ENCODE assay signal across 1 cellular context in genomic region chr2:240586198-240586918, GRCh38.
A peak's percentile ranks its signal among the peaks of the same experiment; 100 is the strongest.
TF ChIP-seq lines count a peak whose summit lies in the region.

Gene CAPN10 (plus strand): TSS chr2:240586734. CDS start chr2:240586912, 178 bp downstream.

TF ChIP-seq in K562, 482 proteins besides CTCF, POLR2A, EP300 and RAD21 (continued from another document and continues in another):
- TF ChIP-seq ZBTB33 (CRISPR knock-in tag; IDR thresholded peaks at IDR 0.05) (no peak), SUPT5H (IDR thresholded peaks at IDR 0.05) (peak; percentile 77), ZBTB11 (CRISPR knock-in tag; IDR thresholded peaks at IDR 0.05) (peak in 1 of 3 experiments; percentile 84; a peak in 3 of 6 replicates), CBFA2T2 (conservative IDR thresholded peaks at IDR 0.05) (peak; percentile 92), ZNF184 (CRISPR knock-in tag; IDR thresholded peaks at IDR 0.05) (no peak), DDX20 (tag; IDR thresholded peaks at IDR 0.05; ENCODE audit: low read depth) (no peak), SP1 (CRISPR knock-in tag; IDR thresholded peaks at IDR 0.05) (peak; percentile 76), FOS (IDR thresholded peaks at IDR 0.05; ENCODE audit: extremely low read depth, insufficient read length) (peak; percentile 22), BCOR (IDR thresholded peaks at IDR 0.05) (no peak), ESRRB (CRISPR knock-in tag; IDR thresholded peaks at IDR 0.05; ENCODE audit: borderline replicate concordance) (no peak), MCM3 (IDR thresholded peaks at IDR 0.05) (no peak), MAZ (CRISPR knock-in tag; conservative IDR thresholded peaks at IDR 0.05 in 1 of 2, IDR thresholded peaks at IDR 0.05 in 1 of 2) (peak in 1 of 2 experiments; percentile 68; a peak in 1 of 4 replicates), ZNF143 (CRISPR knock-in tag; IDR thresholded peaks at IDR 0.05) (peak; percentile 96), ZBTB12 (CRISPR knock-in tag; IDR thresholded peaks at IDR 0.05) (0 out of 2 replicates have a peak, but pooled peaks have one; percentile 36), C11orf30 (IDR thresholded peaks at IDR 0.05; ENCODE audit: low read depth) (peak; percentile 92), PHTF2 (CRISPR knock-in tag; IDR thresholded peaks at IDR 0.05) (no peak), SMARCA4 (IDR thresholded peaks at IDR 0.05) (no peak), GABPB1 (CRISPR knock-in tag; IDR thresholded peaks at IDR 0.05) (peak; percentile 94), HDAC1 (IDR thresholded peaks at IDR 0.05) (peak in 1 of 2 experiments; percentile 64; a peak in 1 of 4 replicates), FIP1L1 (IDR thresholded peaks at IDR 0.05; ENCODE audit: low read depth, low read length, poor library complexity, severe bottlenecking) (no peak), RFX7 (CRISPR knock-in tag; IDR thresholded peaks at IDR 0.05) (no peak), NR2C1 (IDR thresholded peaks at IDR 0.05) (peak; percentile 90), NR2C1 (tag; IDR thresholded peaks at IDR 0.05) (peak; percentile 94), RFX1 (IDR thresholded peaks at IDR 0.05) (peak; percentile 40; the same call in 1 of the 2 replicates), MYC (IDR thresholded peaks at IDR 0.05; ENCODE audit: low read depth, low read length) (peak; percentile 63), MYC (CRISPR knock-in tag; IDR thresholded peaks at IDR 0.05; ENCODE audit: borderline replicate concordance, low read depth) (peak; percentile 61; the same call in 1 of the 2 replicates), ZFX (CRISPR knock-in tag; IDR thresholded peaks at IDR 0.05) (peak; percentile 83), TAF9B (IDR thresholded peaks at IDR 0.05; ENCODE audit: partially characterized antibody) (no peak), POLR2AphosphoS5 (IDR thresholded peaks at IDR 0.05; ENCODE audit: control insufficient read depth, insufficient read depth, low read depth, low read length) (0 out of 2 replicates have a peak, but pooled peaks have one; percentile 1), RBFOX2 (IDR thresholded peaks at IDR 0.05; ENCODE audit: low read depth, low read length) (peak; percentile 89), VEZF1 (CRISPR knock-in tag; IDR thresholded peaks at IDR 0.05) (peak; percentile 55), TARDBP (IDR thresholded peaks at IDR 0.05) (no peak), HINFP (tag; conservative IDR thresholded peaks at IDR 0.05; ENCODE audit: low read depth) (peak; percentile 57; the same call in 1 of the 2 replicates), MTA1 (IDR thresholded peaks at IDR 0.05; ENCODE audit: borderline replicate concordance) (peak; percentile 90), ZNF766 (CRISPR knock-in tag; conservative IDR thresholded peaks at IDR 0.05) (peak; percentile 81), HMGN3 (IDR thresholded peaks at IDR 0.05; ENCODE audit: borderline replicate concordance, extremely low read depth, insufficient read length, low read depth, low read length) (peak; percentile 33), CXXC5 (CRISPR knock-in tag; IDR thresholded peaks at IDR 0.05) (peak; percentile 89), ZNF253 (CRISPR knock-in tag; conservative IDR thresholded peaks at IDR 0.05) (no peak), ZNF175 (CRISPR knock-in tag; IDR thresholded peaks at IDR 0.05; ENCODE audit: low read depth) (no peak), POLR2G (IDR thresholded peaks at IDR 0.05; ENCODE audit: low read depth, low read length) (peak; percentile 88), CCNT2 (IDR thresholded peaks at IDR 0.05; ENCODE audit: borderline replicate concordance, extremely low read depth, insufficient read length, low read depth, low read length) (peak; percentile 14), NRF1 (conservative IDR thresholded peaks at IDR 0.05 in 1 of 2, IDR thresholded peaks at IDR 0.05 in 1 of 2) (peak; percentile 68 to 74), E2F1 (CRISPR knock-in tag; IDR thresholded peaks at IDR 0.05) (0 out of 2 replicates have a peak, but pooled peaks have one; percentile 21), KDM1A (IDR thresholded peaks at IDR 0.05) (peak in 1 of 2 experiments; percentile 55; a peak in 1 of 4 replicates), ZNF639 (CRISPR knock-in tag; conservative IDR thresholded peaks at IDR 0.05 in 1 of 2, IDR thresholded peaks at IDR 0.05 in 1 of 2) (peak in 1 of 2 experiments; percentile 84; a peak in 2 of 4 replicates), MXD1 (CRISPR knock-in tag; IDR thresholded peaks at IDR 0.05; ENCODE audit: borderline replicate concordance, poor library complexity, severe bottlenecking) (no peak), NCOA1 (IDR thresholded peaks at IDR 0.05; ENCODE audit: low read depth) (no peak), NFE2 (IDR thresholded peaks at IDR 0.05; ENCODE audit: low read depth) (no peak), TBP (optimal IDR thresholded peaks at IDR 0.05; ENCODE audit: low read depth, low read length) (peak; percentile 41), ZNF12 (CRISPR knock-in tag; IDR thresholded peaks at IDR 0.05) (no peak), GABPB2 (CRISPR knock-in tag; conservative IDR thresholded peaks at IDR 0.05) (no peak), CREM (IDR thresholded peaks at IDR 0.05; ENCODE audit: low read depth) (peak; percentile 92)
